ENCODE assay signal across 8 cellular contexts in genomic region chr16:4537376-4538066, GRCh38. TPM values are rescaled to one million over a fixed set of nuclear protein-coding genes. Genes with fewer than 3 reads are reported as not detected.
DNase-seq lines count a peak whose midpoint lies in the region; ATAC-seq lines count a peak whose summit lies in the region.

No MANE protein-coding gene starts in this region.

- H3K27ac ChIP-seq in skin epidermis, result peak overlapping the region; percentile 35 to 98 (median 86)

- peak overlapping the region; percentile 65 for H3K4me3 Mint-ChIP-seq in activated CD8-positive, alpha-beta memory T cell treated with anti-CD3 and anti-CD28 coated beads, Interleukin-2, amount 10 ng/mL, durations not matched to agents 7 days and 5 days
- H3K4me3 Mint-ChIP-seq in activated naive CD8-positive, alpha-beta T cell treated with anti-CD3 and anti-CD28 coated beads, Interleukin-2, amount 50 U/mL, for 24 hours, result peak overlapping the region; percentile 71

- no peak for DNase-seq in activated CD8-positive, alpha-beta memory T cell treated with anti-CD3 and anti-CD28 coated beads, Interleukin-2, amount 10 ng/mL, durations not matched to agents 7 days and 5 days
- no peak for DNase-seq in activated CD8-positive, alpha-beta memory T cell treated with anti-CD3 and anti-CD28 coated beads, Interleukin-2, amount 50 U/mL, for 4 hours
- peak; percentile 11 for DNase-seq in activated naive CD8-positive, alpha-beta T cell treated with anti-CD3 and anti-CD28 coated beads, Interleukin-2, amount 50 U/mL, for 24 hours
- DNase-seq in NCI-H2081 treated with DMSO at 0.1 percent for 48 hours (lab: John Stamatoyannopoulos, UW) (no peak), glomerular visceral epithelial cell (ENCODE audit: extremely low spot score) (no peak)

- H3K4me1 Mint-ChIP-seq in activated CD8-positive, alpha-beta memory T cell treated with anti-CD3 and anti-CD28 coated beads, Interleukin-2, amount 10 ng/mL, durations not matched to agents 7 days and 5 days, result peaks cover 39% of the 10 kb centered on the region
- H3K4me1 Mint-ChIP-seq in activated naive CD8-positive, alpha-beta T cell treated with anti-CD3 and anti-CD28 coated beads, Interleukin-2, amount 50 U/mL, for 24 hours, result peaks cover 46% of the 10 kb centered on the region

- CTCF ChIA-PET in activated CD8-positive, alpha-beta memory T cell treated with anti-CD3 and anti-CD28 coated beads, Interleukin-2, amount 10 ng/mL, durations not matched to agents 7 days and 5 days (lab: Charles Lee), result interaction anchor here (1.1 to 3.3 kb wide), 4 partner anchors 10 to 31 kb away, joined by 3 to 22 read pairs (median 14); no protein-coding TSS in a partner anchor

- ATAC-seq in activated CD8-positive, alpha-beta memory T cell treated with anti-CD3 and anti-CD28 coated beads, Interleukin-2, amount 10 ng/mL, durations not matched to agents 7 days and 5 days, result no peak
- ATAC-seq in activated naive CD8-positive, alpha-beta T cell treated with anti-CD3 and anti-CD28 coated beads, Interleukin-2, amount 50 U/mL, for 24 hours, result no peak
- ATAC-seq in GM21390 (IDR thresholded peaks at IDR 0.05; ENCODE audit: unreplicated experiment), result no peak

- H3K27ac Mint-ChIP-seq in activated CD8-positive, alpha-beta memory T cell treated with anti-CD3 and anti-CD28 coated beads, Interleukin-2, amount 10 ng/mL, durations not matched to agents 7 days and 5 days, result peak overlapping the region; percentile 44
- peak overlapping the region; percentile 50 for H3K27ac Mint-ChIP-seq in activated naive CD8-positive, alpha-beta T cell treated with anti-CD3 and anti-CD28 coated beads, Interleukin-2, amount 50 U/mL, for 24 hours

- H3K4me3 ChIP-seq in iPS-11a (ENCODE audit: low read depth, low read length) (peak overlapping the region; percentile 71), skin epidermis (peak overlapping the region; percentile 56 to 86 (median 72))

- peaks cover 9% of the 10 kb centered on the region for H3K9me3 Mint-ChIP-seq in activated CD8-positive, alpha-beta memory T cell treated with anti-CD3 and anti-CD28 coated beads, Interleukin-2, amount 10 ng/mL, durations not matched to agents 7 days and 5 days (ENCODE audit: low read depth)
- H3K9me3 Mint-ChIP-seq in activated naive CD8-positive, alpha-beta T cell treated with anti-CD3 and anti-CD28 coated beads, Interleukin-2, amount 50 U/mL, for 24 hours, result peaks cover 7% of the 10 kb centered on the region

- no peaks in the 10 kb centered on the region for H3K27me3 Mint-ChIP-seq in activated CD8-positive, alpha-beta memory T cell treated with anti-CD3 and anti-CD28 coated beads, Interleukin-2, amount 10 ng/mL, durations not matched to agents 7 days and 5 days
- no peaks in the 10 kb centered on the region for H3K27me3 Mint-ChIP-seq in activated naive CD8-positive, alpha-beta T cell treated with anti-CD3 and anti-CD28 coated beads, Interleukin-2, amount 50 U/mL, for 24 hours

- H3K36me3 Mint-ChIP-seq in activated CD8-positive, alpha-beta memory T cell treated with anti-CD3 and anti-CD28 coated beads, Interleukin-2, amount 10 ng/mL, durations not matched to agents 7 days and 5 days, result peaks cover 13% of the 10 kb centered on the region
- peaks cover 28% of the 10 kb centered on the region for H3K36me3 Mint-ChIP-seq in activated naive CD8-positive, alpha-beta T cell treated with anti-CD3 and anti-CD28 coated beads, Interleukin-2, amount 50 U/mL, for 24 hours (ENCODE audit: low read depth)

RNA-seq across cellular contexts. Expression of gene CDIP1, which starts 1.1 kb away (rescaled TPM):
- total RNA-seq in activated CD8-positive, alpha-beta memory T cell treated with anti-CD3 and anti-CD28 coated beads, Interleukin-2, amount 10 ng/mL, durations not matched to agents 7 days and 5 days, result 10 to 100 TPM; 45.2 to 57.3 TPM

RNA-seq across cellular contexts. Expression of gene C16orf96, which starts 18.6 kb away (rescaled TPM):
- under 1 TPM in 1 of 2 experiments, not detected in 1; 0.14 TPM for total RNA-seq in activated CD8-positive, alpha-beta memory T cell treated with anti-CD3 and anti-CD28 coated beads, Interleukin-2, amount 10 ng/mL, durations not matched to agents 7 days and 5 days
